Comparison of ENCODE assay signal across 31 cellular contexts in genomic region chr20:63398744-63399514, GRCh38. TPM values are rescaled to one million over a fixed set of nuclear protein-coding genes. Genes with fewer than 3 reads are reported as not detected.
"Had no signal": no experiment of that assay in that cellular context is flagged by ENCODE, and none has a peak within 500 bp of the region (broad histone marks: within the 10 kb centered on the region; RNA-seq: fewer than 3 reads in every experiment).

No MANE protein-coding gene starts in this region.

- H3K27me3 ChIP-seq: colonic mucosa had no signal

- H3K9me3 Mint-ChIP-seq: dendritic cell treated with granulocyte-macrophage colony-stimulating factor and Interleukin-4, amounts not matched to agents 40 ng/mL and 50 ng/mL, for 4 days; effector memory CD8-positive, alpha-beta T cell; endodermal cell; mesothelial cell of epicardium had no signal

- H3K36me3 ChIP-seq: colonic mucosa, esophagus squamous epithelium, gastrocnemius medialis, heart right ventricle, left lung, lower lobe of right lung had no signal

- DNase-seq: colonic mucosa; cortex of kidney; effector CD8-positive, alpha-beta T cell; effector memory CD8-positive, alpha-beta T cell; endodermal cell; erythroblast; esophagus squamous epithelium; foreskin fibroblast; foreskin melanocyte; gastrocnemius medialis; glutamatergic neuron; head of caudate nucleus; heart right ventricle; hippocampal formation; left cardiac atrium; left lung; left ventricle myocardium superior; lower lobe of right lung; mesenchymal stem cell; mucosa of descending colon had no signal

- ATAC-seq: effector memory CD8-positive, alpha-beta T cell; esophagus mucosa; gastrocnemius medialis; heart right ventricle; left cardiac atrium; left lung; left ventricle myocardium superior; lower lobe of right lung; mucosa of descending colon had no signal

- H3K4me1 ChIP-seq: colonic mucosa, esophagus squamous epithelium, gastrocnemius medialis, heart right ventricle, left lung, lower lobe of right lung had no signal

- H3K4me3 Mint-ChIP-seq: dendritic cell treated with granulocyte-macrophage colony-stimulating factor and Interleukin-4, amounts not matched to agents 40 ng/mL and 50 ng/mL, for 4 days; effector memory CD8-positive, alpha-beta T cell; endodermal cell; mesothelial cell of epicardium had no signal

- H3K27ac Mint-ChIP-seq: dendritic cell treated with granulocyte-macrophage colony-stimulating factor and Interleukin-4, amounts not matched to agents 40 ng/mL and 50 ng/mL, for 4 days; effector memory CD8-positive, alpha-beta T cell; endodermal cell; mesothelial cell of epicardium had no signal

- FAIRE-seq: endometrium, islet of Langerhans, keratinocyte had no signal

- H3K9me3 ChIP-seq: colonic mucosa, esophagus squamous epithelium, gastrocnemius medialis, heart right ventricle, left lung, lower lobe of right lung, mucosa of descending colon had no signal

- H3K4me1 Mint-ChIP-seq: endodermal cell had no signal

- H3K36me3 Mint-ChIP-seq: mesothelial cell of epicardium had no signal

- H3K27ac ChIP-seq: colonic mucosa, epithelial cell of prostate, esophagus squamous epithelium, gastrocnemius medialis, heart right ventricle, left lung, lower lobe of right lung had no signal

- H3K4me3 ChIP-seq: colonic mucosa, esophagus squamous epithelium, gastrocnemius medialis, heart right ventricle, left lung, lower lobe of right lung, mucosa of descending colon had no signal

RNA-seq across cellular contexts. Expression of gene CHRNA4, which starts 37.8 kb away (rescaled TPM):
- total RNA-seq: esophagus mucosa, esophagus squamous epithelium, gastrocnemius medialis, glomerular endothelial cell, kidney epithelial cell, left lung, lower lobe of right lung, mesenteric fat pad, mucosa of descending colon, myocyte had no signal
- polyA plus RNA-seq: keratinocyte had no signal
